8 cellular contexts compared by ENCODE assay signal in genomic region chr10:29861231-29861630, GRCh38.
DNase-seq lines count a peak whose midpoint lies in the region; ATAC-seq and TF ChIP-seq lines count a peak whose summit lies in the region.
"Not testable (repeated sequence)": the region's sequence is repeated elsewhere in the genome, so short reads cannot be mapped to it uniquely, and the experiment has no call there.

No MANE protein-coding gene starts in this region.

- H3K79me1 ChIP-seq in mesenchymal stem cell (replicated peaks; ENCODE audit: low read length, poor library complexity, severe bottlenecking), result not testable (repeated sequence)

- TF ChIP-seq POLR2A in sigmoid colon (IDR thresholded peaks at IDR 0.05); transverse colon (IDR thresholded peaks at IDR 0.05): not testable (repeated sequence)

- H3K4me1 ChIP-seq in SK-N-SH (ENCODE audit: control insufficient read depth in 1 of 2, insufficient read depth in 2 of 2, low read depth in 1 of 2, low read length in 1 of 2), result peaks cover 0 to 47% of the 10 kb centered on the region in 2 experiments; a peak in 3 of 4 replicates
- peaks cover 21% of the 10 kb centered on the region for H3K4me1 ChIP-seq in mesenchymal stem cell (ENCODE audit: control insufficient read depth, insufficient read depth, low read depth, low read length)
- peaks cover 0 to 68% (median 38%) of the 10 kb centered on the region in 4 donors for H3K4me1 ChIP-seq in sigmoid colon
- peaks cover 24 to 68% of the 10 kb centered on the region in 2 donors for H3K4me1 ChIP-seq in thoracic aorta (ENCODE audit: control insufficient read depth in 1 of 2, low read depth in 2 of 2)
- peaks cover 0 to 12% (median 7%) of the 10 kb centered on the region in 4 donors for H3K4me1 ChIP-seq in transverse colon

- not testable (repeated sequence) for H3K9me2 ChIP-seq in SK-N-SH

- H3K27ac Mint-ChIP-seq in Calu3 (ENCODE audit: unreplicated experiment) (peak overlapping the region; percentile 86), nephron (peak overlapping the region; percentile 50 to 77 (median 72)), progenitor cell of endocrine pancreas (peak overlapping the region; percentile 31)

- not testable (repeated sequence) for H3K4me3 ChIP-seq in SK-N-SH (ENCODE audit: low read depth in 2 of 2, low read length in 1 of 2); mesenchymal stem cell (ENCODE audit: insufficient read depth in 1 of 2, low read depth in 1 of 2, low read length in 2 of 2); sigmoid colon; thoracic aorta; transverse colon

- TF ChIP-seq CTCF in Calu3 (IDR thresholded peaks at IDR 0.05; ENCODE audit: unreplicated experiment); SK-N-SH (IDR thresholded peaks at IDR 0.05); nephron (IDR thresholded peaks at IDR 0.05; ENCODE audit: unreplicated experiment in 3 of 3); progenitor cell of endocrine pancreas (IDR thresholded peaks at IDR 0.05; ENCODE audit: unreplicated experiment); sigmoid colon (IDR thresholded peaks at IDR 0.05); thoracic aorta (IDR thresholded peaks at IDR 0.05); transverse colon (IDR thresholded peaks at IDR 0.05): not testable (repeated sequence)

- H4K91ac ChIP-seq in mesenchymal stem cell (ENCODE audit: low read length), result not testable (repeated sequence)

- H2AK5ac ChIP-seq in mesenchymal stem cell (ENCODE audit: low read length, severe bottlenecking), result peak overlapping the region; percentile 31

- not testable (repeated sequence) for H2BK15ac ChIP-seq in mesenchymal stem cell (ENCODE audit: low read depth, poor library complexity, severe bottlenecking)

- not testable (repeated sequence) for H3K4me3 Mint-ChIP-seq in Calu3 (ENCODE audit: low read depth, unreplicated experiment); nephron; progenitor cell of endocrine pancreas (ENCODE audit: low read depth)

- H4K20me1 ChIP-seq in SK-N-SH (ENCODE audit: insufficient read depth), result not testable (repeated sequence)

- not testable (repeated sequence) for H3K4ac ChIP-seq in mesenchymal stem cell (ENCODE audit: low read depth in 1 of 2, low read length in 2 of 2)

- peak overlapping the region in 1 of 2 experiments; percentile 39 for H3K18ac ChIP-seq in mesenchymal stem cell (ENCODE audit: low read depth in 1 of 2, low read length in 2 of 2)

- in situ Hi-C loops in transverse colon (cut with MboI; ENCODE audit: low pct_ligation_motif_present in 1 of 4, low pct_unique_long_range_greater_than_20kb in 1 of 4, low sequenced_read_pairs in 3 of 4), result loop anchor here in 1 of 4 donors (25.0 kb wide), 1 partner anchor 349 kb away; no protein-coding TSS in a partner anchor

- H3K23ac ChIP-seq in mesenchymal stem cell (ENCODE audit: low read length in 2 of 2), result not testable (repeated sequence)

- not testable (repeated sequence) for H3K36me3 ChIP-seq in SK-N-SH (replicated peaks in 1 of 2; ENCODE audit: control insufficient read depth in 1 of 2, insufficient read depth in 2 of 2, low read length in 1 of 2); mesenchymal stem cell (ENCODE audit: control insufficient read depth in 1 of 2, insufficient read depth in 2 of 2, low read depth in 1 of 2, low read length in 2 of 2); sigmoid colon; thoracic aorta; transverse colon

- not testable (repeated sequence) for H3K14ac ChIP-seq in mesenchymal stem cell (ENCODE audit: low read length in 2 of 2)

- H3K27me3 ChIP-seq in SK-N-SH (ENCODE audit: insufficient read depth); sigmoid colon; thoracic aorta (replicated peaks; ENCODE audit: insufficient read depth); transverse colon: not testable (repeated sequence)
- H3K27me3 ChIP-seq in mesenchymal stem cell (ENCODE audit: control insufficient read depth in 1 of 2, insufficient read depth in 1 of 2, low read length in 2 of 2), result peaks cover 0 to 26% of the 10 kb centered on the region in 2 experiments

- DNase-seq in Calu3; SK-N-SH; mesenchymal stem cell; progenitor cell of endocrine pancreas (ENCODE audit: low spot score, unreplicated experiment); sigmoid colon; thoracic aorta (ENCODE audit: low spot score); transverse colon: not testable (repeated sequence)

- POLR2A ChIA-PET in SK-N-SH (lab: Yijun Ruan, JAX), result not testable (repeated sequence)

- not testable (repeated sequence) for H3K27me3 Mint-ChIP-seq in Calu3 (ENCODE audit: unreplicated experiment); nephron (ENCODE audit: low read depth); progenitor cell of endocrine pancreas

- not testable (repeated sequence) for H2BK120ac ChIP-seq in mesenchymal stem cell (ENCODE audit: low read depth, low read length)

- not testable (repeated sequence) for H3K4me2 ChIP-seq in SK-N-SH; mesenchymal stem cell (ENCODE audit: low read length, poor library complexity, severe bottlenecking)

- 94% methylated on average over 5 of the region's 5 CpGs for WGBS in SK-N-SH (ENCODE audit: low lambda C conversion rate)
- 92% methylated on average over 3 of the region's 5 CpGs for WGBS in mesenchymal stem cell
- WGBS in sigmoid colon, 2 donors, result 93 to 96% methylated on average over 5 of the region's 5 CpGs
- 88% methylated on average over 5 of the region's 5 CpGs; no CpG with 5 or more reads in 1 of the 2 donors for WGBS in transverse colon (ENCODE audit: low coverage in 1 of 2), 2 donors

- H3F3A ChIP-seq in SK-N-SH (replicated peaks; ENCODE audit: insufficient read depth), result peaks cover 38% of the 10 kb centered on the region

- intact Hi-C loops in Calu3 (cut with micrococcal nuclease; ENCODE audit: unreplicated experiment); sigmoid colon (cut with DNase I): not testable (repeated sequence)
- intact Hi-C loops in transverse colon (cut with DNase I; ENCODE audit: low total_unique reads), result loop anchor here (10.0 kb wide), 1 partner anchor 104 kb away; no protein-coding TSS in a partner anchor

- peaks cover 20% of the 10 kb centered on the region for H3K36me3 Mint-ChIP-seq in Calu3 (ENCODE audit: insufficient read depth, unreplicated experiment)
- H3K36me3 Mint-ChIP-seq in nephron (ENCODE audit: low read depth); progenitor cell of endocrine pancreas (ENCODE audit: insufficient read depth): not testable (repeated sequence)

- not testable (repeated sequence) for H2BK5ac ChIP-seq in mesenchymal stem cell (ENCODE audit: low read depth, low read length, poor library complexity, severe bottlenecking)

- H3K79me2 ChIP-seq in SK-N-SH (ENCODE audit: insufficient read depth), result not testable (repeated sequence)

- TF ChIP-seq RAD21 in SK-N-SH (IDR thresholded peaks at IDR 0.05; ENCODE audit: low read length), result not testable (repeated sequence)

- H3K9me3 Mint-ChIP-seq in Calu3 (ENCODE audit: low read depth, unreplicated experiment); nephron; progenitor cell of endocrine pancreas (ENCODE audit: low read depth): not testable (repeated sequence)

- not testable (repeated sequence) for H2BK12ac ChIP-seq in mesenchymal stem cell (ENCODE audit: low read length in 2 of 2)

- not testable (repeated sequence) for ATAC-seq in thoracic aorta (ENCODE audit: insufficient number of reproducible peaks, low FRiP score, low read depth)

- CTCF ChIA-PET in Calu3 (lab: Charles Lee), result interaction anchor here (0.6 to 1.4 kb wide), 3 partner anchors 104 to 228 kb away, joined by 3 to 4 read pairs (median 3); no protein-coding TSS in a partner anchor
- CTCF ChIA-PET in SK-N-SH (lab: Yijun Ruan, JAX), result interaction anchor here (1.2 kb wide), 2 partner anchors 14 to 138 kb away, joined by 3 read pairs; no protein-coding TSS in a partner anchor

- H3K27ac ChIP-seq in SK-N-SH (ENCODE audit: low read depth in 2 of 2, low read length in 1 of 2) (peak overlapping the region; percentile 70 to 92; a peak in 3 of 4 replicates), mesenchymal stem cell (ENCODE audit: low read length, poor library complexity, severe bottlenecking) (peak overlapping the region; percentile 95), sigmoid colon (peak overlapping the region in 3 of 4 donors; percentile 74 to 83 (median 80)), thoracic aorta (peak overlapping the region; percentile 70 to 84), transverse colon (peak overlapping the region in 3 of 4 donors; percentile 60 to 79 (median 65))

- not testable (repeated sequence) for BruUV-seq in Calu3 (replicated peaks; lab: Mats Ljungman, UMichigan)

- TF ChIP-seq EP300 in SK-N-SH (IDR thresholded peaks at IDR 0.05; ENCODE audit: borderline replicate concordance in 1 of 2, low read depth in 1 of 2, low read length in 1 of 2); sigmoid colon (IDR thresholded peaks at IDR 0.05); transverse colon (IDR thresholded peaks at IDR 0.05; ENCODE audit: low read depth): not testable (repeated sequence)

- H3K4me1 Mint-ChIP-seq in Calu3 (ENCODE audit: low read depth, unreplicated experiment), result peaks cover 56% of the 10 kb centered on the region
- peaks cover 53% of the 10 kb centered on the region for H3K4me1 Mint-ChIP-seq in nephron
- peaks cover 24% of the 10 kb centered on the region for H3K4me1 Mint-ChIP-seq in progenitor cell of endocrine pancreas (ENCODE audit: low read depth)

- H2AFZ ChIP-seq in SK-N-SH (ENCODE audit: low read depth); mesenchymal stem cell (ENCODE audit: low read depth, low read length): not testable (repeated sequence)

- H3K9ac ChIP-seq in SK-N-SH; mesenchymal stem cell (ENCODE audit: low read length): not testable (repeated sequence)

- not testable (repeated sequence) for H4K8ac ChIP-seq in mesenchymal stem cell (ENCODE audit: low read length)

- H3K9me3 ChIP-seq in SK-N-SH; mesenchymal stem cell (ENCODE audit: control insufficient read depth, low read length); sigmoid colon; thoracic aorta; transverse colon: not testable (repeated sequence)

Comparison
In these comparisons a context has a peak if more than half of its experiments do, and no peak if none do; other contexts are left out.
1. H3K27ac Mint-ChIP-seq: peak in every context shown above with its lines; median percentile 86 in Calu3; 72 in nephron; 31 in progenitor cell of endocrine pancreas.